8 cellular contexts compared by ENCODE assay signal in genomic region chr3:138186803-138187295, GRCh38. TPM values are rescaled to one million over a fixed set of nuclear protein-coding genes. Genes with fewer than 3 reads are reported as not detected.
A peak's percentile ranks its signal among the peaks of the same experiment; 100 is the strongest.
DNase-seq lines count a peak whose midpoint lies in the region; ATAC-seq and TF ChIP-seq lines count a peak whose summit lies in the region.

No MANE protein-coding gene starts in this region.

- peaks cover 36% of the 10 kb centered on the region for H3K27me3 Mint-ChIP-seq in brain

- peak overlapping the region; percentile 99 to 100 (median 100) for H3K27ac Mint-ChIP-seq in brain

- peaks cover 19% of the 10 kb centered on the region for H3K36me3 Mint-ChIP-seq in brain

- peak; percentile 90 for ATAC-seq in HG02571 (IDR thresholded peaks at IDR 0.05; ENCODE audit: unreplicated experiment)

- DNase-seq in GM12864 (ENCODE audit: low read depth): peak; percentile 72
- peak; percentile 83 for DNase-seq in MV-4-11 (lab: John Stamatoyannopoulos, UW)
- DNase-seq in T-helper 9 cell: peak; percentile 79
- peak; percentile 88 for DNase-seq in iris pigment epithelial cell (ENCODE audit: low read depth)
- peak; percentile 87 for DNase-seq in stimulated activated CD4-positive, alpha-beta T cell treated with anti-CD3 and anti-CD28 coated beads, Interleukin-12 subunit alpha, Interleukin-12 subunit beta, amount 100 ng/mL, for 4 hours
- no peak for DNase-seq in GOT3 (lab: John Stamatoyannopoulos, UW)

- TF ChIP-seq CTCF in GM12864 (IDR thresholded peaks at IDR 0.05; ENCODE audit: low read depth, low read length, missing control alignments) (no peak), brain (conservative IDR thresholded peaks at IDR 0.05) (no peak)

- H3K4me1 Mint-ChIP-seq in brain: peaks cover 46% of the 10 kb centered on the region

- peak overlapping the region; percentile 94 to 99 (median 97) for H3K4me3 Mint-ChIP-seq in brain

- H3K4me3 ChIP-seq in GM12864 (ENCODE audit: low read depth, low read length): peak overlapping the region; percentile 100

- no peaks in the 10 kb centered on the region for H3K9me3 Mint-ChIP-seq in brain

RNA-seq across cellular contexts. Expression of gene ARMC8, which starts 0.3 kb away (rescaled TPM):
- polyA plus RNA-seq in brain (ENCODE audit: insufficient read depth, low read depth, low replicate concordance): 19.0 TPM

RNA-seq across cellular contexts. Expression of gene DBR1, which starts 12.1 kb away (rescaled TPM):
- polyA plus RNA-seq in brain (ENCODE audit: insufficient read depth, low read depth, low replicate concordance): 6.0 TPM

RNA-seq across cellular contexts. Expression of gene A4GNT, which starts 54.7 kb away (rescaled TPM):
- not detected for polyA plus RNA-seq in brain (ENCODE audit: insufficient read depth, low read depth, low replicate concordance)
